8 cellular contexts compared by ENCODE assay signal in the genomic region with DNA sequence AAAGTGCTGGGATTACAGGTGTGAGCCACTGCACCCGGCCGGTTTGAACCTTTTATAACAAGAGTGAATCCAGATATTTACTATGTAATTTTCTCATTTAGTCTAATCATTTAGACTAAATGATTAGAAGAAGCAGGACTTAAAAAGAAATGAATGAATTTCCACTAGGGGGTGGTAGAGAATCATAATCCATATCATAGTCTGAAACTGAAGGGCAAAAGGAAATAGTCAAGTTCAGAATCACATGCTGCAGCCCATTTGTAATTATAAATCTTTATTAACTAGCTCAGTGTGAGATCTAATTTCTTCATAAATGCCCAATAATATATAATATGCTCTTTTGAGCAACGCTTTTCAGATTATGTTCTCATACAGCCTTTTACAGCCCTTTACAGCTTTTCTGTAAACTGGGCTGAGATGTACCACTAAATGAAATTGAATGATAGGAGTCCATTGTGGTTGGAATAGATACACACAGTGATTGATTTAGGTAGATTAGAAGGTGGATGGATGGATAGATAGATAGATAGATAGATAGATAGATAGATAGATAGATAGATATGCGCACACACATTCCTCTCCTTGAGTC. TPM values are rescaled to one million over a fixed set of nuclear protein-coding genes. Genes with fewer than 3 reads are reported as not detected.
A peak's percentile ranks its signal among the peaks of the same experiment; 100 is the strongest.
DNase-seq lines count a peak whose midpoint lies in the region; ATAC-seq and TF ChIP-seq lines count a peak whose summit lies in the region.

No MANE protein-coding gene starts in this region.

- H3K4me3 ChIP-seq in A673 (ENCODE audit: low read depth, low read length, poor library complexity, severe bottlenecking) = no peak overlapping the region
- H3K4me3 ChIP-seq in WI38 (ENCODE audit: low read depth, low read length) = no peak overlapping the region
- no peak overlapping the region for H3K4me3 ChIP-seq in gastrocnemius medialis

- H3K27me3 ChIP-seq in A673 (replicated peaks; ENCODE audit: insufficient read depth, low read depth, low read length, poor library complexity) (no peaks in the 10 kb centered on the region), gastrocnemius medialis (no peaks in the 10 kb centered on the region)

- peak; percentile 79 for DNase-seq in A673 (ENCODE audit: low spot score)
- DNase-seq in NCI-H2171 (lab: John Stamatoyannopoulos, UW) = peak; percentile 54
- DNase-seq in glutamatergic neuron = no peak
- DNase-seq in gastrocnemius medialis = no peak
- no peak for DNase-seq in activated gamma-delta T cell treated with Interleukin-2 at 50 U/mL for 16 hours

- POLR2A ChIA-PET in A673 (lab: Charles Lee; ENCODE audit: low non-redundant PET) = no interaction called here

- H3K27me3 Mint-ChIP-seq in glutamatergic neuron (ENCODE audit: unreplicated experiment) = no peaks in the 10 kb centered on the region

- H3K27ac Mint-ChIP-seq in glutamatergic neuron (ENCODE audit: unreplicated experiment) = no peak overlapping the region

- in situ Hi-C loops in gastrocnemius medialis (cut with MboI; ENCODE audit: low sequenced_read_pairs in 4 of 4) = loop anchor here (5.0 to 25.0 kb wide), 4 partner anchors 49 to 102 kb away; no protein-coding TSS in a partner anchor

- CTCF ChIA-PET in A673 (lab: Charles Lee) = interaction anchor here (0.6 to 2.2 kb wide), 5 partner anchors 11 to 103 kb away, joined by 3 to 20 read pairs (median 4); partner anchors contain the start of gene TAP2

- H3K36me3 Mint-ChIP-seq in glutamatergic neuron (ENCODE audit: unreplicated experiment) = no peaks in the 10 kb centered on the region

- intact Hi-C loops in A673 (cut with micrococcal nuclease; ENCODE audit: unreplicated experiment) (loop anchor here (1.0 to 2.0 kb wide), 2 partner anchors 67 to 100 kb away; partner anchors contain the start of gene HLA-DMA), gastrocnemius medialis (cut with DNase I; ENCODE audit: low total_unique reads) (loop anchor here (1.0 to 5.0 kb wide), 3 partner anchors 47 to 100 kb away; no protein-coding TSS in a partner anchor)

- BruUV-seq in A673 (replicated peaks; lab: Mats Ljungman, UMichigan) = no TSS peak

- H3K27ac ChIP-seq in A673 (ENCODE audit: low read depth, low read length, poor library complexity, severe bottlenecking) = no peak overlapping the region
- H3K27ac ChIP-seq in gastrocnemius medialis = no peak overlapping the region

- no peak overlapping the region for H3K4me3 Mint-ChIP-seq in glutamatergic neuron (ENCODE audit: unreplicated experiment)

- H3K9me3 ChIP-seq in A673 (ENCODE audit: low read depth, low read length, poor library complexity, severe bottlenecking) (no peaks in the 10 kb centered on the region), gastrocnemius medialis (no peaks in the 10 kb centered on the region)

- H3K9me3 Mint-ChIP-seq in glutamatergic neuron (ENCODE audit: unreplicated experiment) = peaks cover 2% of the 10 kb centered on the region

- peaks cover 5% of the 10 kb centered on the region for H3K4me1 ChIP-seq in A673 (ENCODE audit: insufficient read depth, low read length, poor library complexity, severe bottlenecking)
- H3K4me1 ChIP-seq in gastrocnemius medialis = peaks cover 5 to 9% of the 10 kb centered on the region in 2 donors

- H3K36me3 ChIP-seq in A673 (ENCODE audit: insufficient read depth, low read length, poor library complexity, severe bottlenecking) (no peaks in the 10 kb centered on the region), gastrocnemius medialis (no peaks in the 10 kb centered on the region)

- ATAC-seq in gastrocnemius medialis (peak; percentile 43 to 51), GM19035 (IDR thresholded peaks at IDR 0.05; ENCODE audit: unreplicated experiment) (no peak)

- TF ChIP-seq CTCF in A673 (conservative IDR thresholded peaks at IDR 0.05; ENCODE audit: low read depth, low read length) (peak; percentile 67), GM12874 (IDR thresholded peaks at IDR 0.05; ENCODE audit: insufficient read depth, low read depth, low read length) (peak; percentile 9; the same call in 1 of the 2 replicates), WI38 (IDR thresholded peaks at IDR 0.05; ENCODE audit: low read depth, low read length) (peak; percentile 9; the same call in 1 of the 2 replicates), glutamatergic neuron (IDR thresholded peaks at IDR 0.05; ENCODE audit: partially characterized antibody, unreplicated experiment) (peak; percentile 58), gastrocnemius medialis (IDR thresholded peaks at IDR 0.05 in 4 of 5, conservative IDR thresholded peaks at IDR 0.05 in 1 of 5) (peak; percentile 49 to 76 (median 65))

- no peak for TF ChIP-seq POLR2A in gastrocnemius medialis (IDR thresholded peaks at IDR 0.05)

- no peaks in the 10 kb centered on the region for H3K4me1 Mint-ChIP-seq in glutamatergic neuron (ENCODE audit: low read depth, unreplicated experiment)

RNA-seq across cellular contexts. Expression of gene PSMB9, which starts 31.8 kb away (rescaled TPM):
- total RNA-seq in A673 (2021) (4.3 and 6.8 TPM in 2 replicates), glutamatergic neuron (ENCODE audit: unreplicated experiment) (not detected), gastrocnemius medialis (10 to 100 TPM in 1 of 4 donors, 1 to 10 TPM in 3; 1.4 to 11.3 (median 6.1) TPM)

RNA-seq across cellular contexts. Expression of gene TAP1, which starts 32.3 kb away (rescaled TPM):
- 11.7 and 12.3 TPM in 2 replicates for total RNA-seq in A673 (2021)
- total RNA-seq in glutamatergic neuron (ENCODE audit: unreplicated experiment) = 0.25 TPM
- 10 to 100 TPM; 13.2 to 26.7 (median 19.0) TPM for total RNA-seq in gastrocnemius medialis

RNA-seq across cellular contexts. Expression of gene PSMB8, which starts 41.9 kb away (rescaled TPM):
- total RNA-seq in A673 (2021) (20.2 and 21.8 TPM in 2 replicates), glutamatergic neuron (ENCODE audit: unreplicated experiment) (not detected), gastrocnemius medialis (10 to 100 TPM in 2 of 4 donors, 1 to 10 TPM in 2; 7.0 to 20.2 (median 9.2) TPM)

RNA-seq across cellular contexts. Expression of gene TAP2, which starts 47.3 kb away (rescaled TPM):
- 39.2 and 46.5 TPM in 2 replicates for total RNA-seq in A673 (2021)
- total RNA-seq in glutamatergic neuron (ENCODE audit: unreplicated experiment) = 1.9 TPM
- total RNA-seq in gastrocnemius medialis = 1 to 10 TPM; 2.5 to 7.1 (median 4.1) TPM

RNA-seq across cellular contexts. Expression of gene HLA-DMB, which starts 55.0 kb away (rescaled TPM):
- total RNA-seq in A673 (2021) (0.34 and 0.46 TPM in 2 replicates), glutamatergic neuron (ENCODE audit: unreplicated experiment) (not detected), gastrocnemius medialis (1 to 10 TPM; 4.3 to 8.1 (median 5.6) TPM)

Comparison
In these comparisons a context has a peak if more than half of its experiments do, and no peak if none do; other contexts are left out.
1. DNase-seq: peak in A673 (single experiment) and NCI-H2171 (single experiment); none in glutamatergic neuron (single experiment), gastrocnemius medialis (0 of 2) and activated gamma-delta T cell treated with Interleukin-2 at 50 U/mL for 16 hours (single experiment).
2. CTCF ChIP-seq: peak in every context shown above with its lines; median percentile 67 in A673; 65 in gastrocnemius medialis; 58 in glutamatergic neuron; 9 in GM12874; 9 in WI38.
3. RNA of gene TAP1, which starts 32.3 kb away (total RNA-seq): 13.2 to 26.7 TPM in gastrocnemius medialis and 11.7 to 12.3 TPM in A673; 0.25 TPM in glutamatergic neuron (single experiment); every median in the first group is over 10 times any median in the second.